ENCODE assay signal across 16 cellular contexts in genomic region chr14:49206832-49207231, GRCh38.
"Had no signal": no experiment of that assay in that cellular context is flagged by ENCODE, and none has a peak within 500 bp of the region (broad histone marks: within the 10 kb centered on the region; RNA-seq: fewer than 3 reads in every experiment).

No MANE protein-coding gene starts in this region.

- DNase-seq: activated B cell treated with CpG ODN at 0.5 μM for 24 hours; activated CD4-positive, alpha-beta memory T cell treated with anti-CD3 and anti-CD28 coated beads for 36 hours; activated CD4-positive, alpha-beta T cell treated with anti-CD3 and anti-CD28 coated beads for 4 hours; activated naive CD8-positive, alpha-beta T cell treated with anti-CD3 and anti-CD28 coated beads for 36 hours; activated T-cell treated with anti-CD3 and anti-CD28 coated beads for 4 hours; amniotic stem cell; islet precursor cell; left colon; sigmoid colon; stimulated activated CD4-positive, alpha-beta T cell treated with anti-CD3 and anti-CD28 coated beads, Interleukin-4, amount 100 ng/mL, for 4 hours; T-cell; upper lobe of right lung had no signal

- H3K27ac ChIP-seq: cardiac muscle cell, sigmoid colon, upper lobe of right lung had no signal

- H3K27me3 Mint-ChIP-seq: activated CD4-positive, alpha-beta memory T cell treated with anti-CD3 and anti-CD28 coated beads for 36 hours; stimulated activated memory B cell treated with anti-CD40 and anti-IgM and Interleukin-4, amounts not matched to agents 10 μg/mL and 1 μg/mL and 100 μg/mL, for 72 hours had no signal

- H3K36me3 ChIP-seq: cardiac muscle cell, sigmoid colon, upper lobe of right lung had no signal

- H3K4me1 Mint-ChIP-seq: activated B cell treated with CpG ODN at 0.5 μM for 24 hours; activated naive CD8-positive, alpha-beta T cell treated with anti-CD3 and anti-CD28 coated beads for 36 hours; neural crest cell; stimulated activated memory B cell treated with anti-CD40 and anti-IgM and Interleukin-4, amounts not matched to agents 10 μg/mL and 1 μg/mL and 100 μg/mL, for 72 hours; T-cell had no signal

- H3K27me3 ChIP-seq: cardiac muscle cell, sigmoid colon, upper lobe of right lung had no signal

- H3K4me3 Mint-ChIP-seq: activated B cell treated with CpG ODN at 0.5 μM for 24 hours; activated CD4-positive, alpha-beta memory T cell treated with anti-CD3 and anti-CD28 coated beads for 36 hours; activated naive CD8-positive, alpha-beta T cell treated with anti-CD3 and anti-CD28 coated beads for 36 hours; mesothelial cell of epicardium; neural crest cell; stimulated activated memory B cell treated with anti-CD40 and anti-IgM and Interleukin-4, amounts not matched to agents 10 μg/mL and 1 μg/mL and 100 μg/mL, for 72 hours; T-cell had no signal

- ATAC-seq: left colon; stimulated activated memory B cell treated with anti-CD40 and anti-IgM and Interleukin-4, amounts not matched to agents 10 μg/mL and 1 μg/mL and 100 μg/mL, for 72 hours; T-cell; upper lobe of right lung had no signal

- H3K9me3 Mint-ChIP-seq: activated B cell treated with CpG ODN at 0.5 μM for 24 hours; activated CD4-positive, alpha-beta memory T cell treated with anti-CD3 and anti-CD28 coated beads for 36 hours; activated naive CD8-positive, alpha-beta T cell treated with anti-CD3 and anti-CD28 coated beads for 36 hours; mesothelial cell of epicardium; stimulated activated memory B cell treated with anti-CD40 and anti-IgM and Interleukin-4, amounts not matched to agents 10 μg/mL and 1 μg/mL and 100 μg/mL, for 72 hours; T-cell had no signal

- H3K36me3 Mint-ChIP-seq: activated CD4-positive, alpha-beta memory T cell treated with anti-CD3 and anti-CD28 coated beads for 36 hours; activated naive CD8-positive, alpha-beta T cell treated with anti-CD3 and anti-CD28 coated beads for 36 hours; mesothelial cell of epicardium; stimulated activated memory B cell treated with anti-CD40 and anti-IgM and Interleukin-4, amounts not matched to agents 10 μg/mL and 1 μg/mL and 100 μg/mL, for 72 hours; T-cell had no signal

- H3K4me3 ChIP-seq: cardiac muscle cell, sigmoid colon, upper lobe of right lung had no signal

- H3K9me3 ChIP-seq: sigmoid colon, upper lobe of right lung had no signal

- H3K4me1 ChIP-seq: sigmoid colon, upper lobe of right lung had no signal

- H3K27ac Mint-ChIP-seq: activated B cell treated with CpG ODN at 0.5 μM for 24 hours; activated CD4-positive, alpha-beta memory T cell treated with anti-CD3 and anti-CD28 coated beads for 36 hours; activated naive CD8-positive, alpha-beta T cell treated with anti-CD3 and anti-CD28 coated beads for 36 hours; stimulated activated memory B cell treated with anti-CD40 and anti-IgM and Interleukin-4, amounts not matched to agents 10 μg/mL and 1 μg/mL and 100 μg/mL, for 72 hours; T-cell had no signal
